28 cellular contexts compared by ENCODE assay signal in the genomic region with DNA sequence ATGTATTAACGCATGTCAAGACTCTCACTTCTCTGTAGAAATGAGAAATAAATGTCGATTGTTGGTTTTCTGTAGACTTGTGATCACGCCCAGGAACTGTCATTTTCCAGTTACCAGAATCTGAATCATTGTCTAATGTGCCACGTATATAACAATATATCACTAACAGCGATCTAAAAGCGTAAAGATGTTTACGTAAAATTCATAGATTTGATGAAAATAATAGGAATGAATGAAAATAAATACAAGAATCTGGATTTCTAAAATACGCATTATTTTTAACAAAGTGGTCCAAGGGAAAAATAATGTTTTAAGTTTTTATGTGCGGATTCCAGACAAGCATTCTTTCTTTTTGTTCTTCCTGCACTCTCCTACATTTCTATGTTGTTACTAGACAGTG. TPM values are rescaled to one million over a fixed set of nuclear protein-coding genes. Genes with fewer than 3 reads are reported as not detected.
DNase-seq lines count a peak whose midpoint lies in the region; ATAC-seq and TF ChIP-seq lines count a peak whose summit lies in the region.
"Had no signal": no experiment of that assay in that cellular context is flagged by ENCODE, and none has a peak within 500 bp of the region (broad histone marks: within the 10 kb centered on the region; RNA-seq: fewer than 3 reads in every experiment).

No MANE protein-coding gene starts in this region.

- peaks cover 49% of the 10 kb centered on the region for H3K27me3 ChIP-seq in muscle layer of duodenum (ENCODE audit: low read depth, low read length)
- H3K27me3 ChIP-seq: testis had no signal

- H3K36me3 ChIP-seq in muscle layer of duodenum (ENCODE audit: control insufficient read depth in 1 of 2, insufficient read depth in 2 of 2, low read length in 2 of 2), result no peaks in the 10 kb centered on the region
- H3K36me3 ChIP-seq: Peyer's patch had no signal

- H3K4me3 ChIP-seq in muscle layer of duodenum (ENCODE audit: low read depth in 1 of 2, low read length in 2 of 2), result peak overlapping the region in 1 of 2 donors; percentile 23

- H3K4me1 Mint-ChIP-seq in natural killer cell (peaks cover 6 to 14% of the 10 kb centered on the region in 2 donors), brain (peaks cover 9% of the 10 kb centered on the region)
- peaks cover 7 to 9% of the 10 kb centered on the region in 2 donors for H3K4me1 Mint-ChIP-seq in natural killer cell treated with Interleukin-12 subunit alpha and Interleukin-12 subunit beta and Interleukin-15 and Interleukin-18, amount 100 ng/mL, for 72 hours (ENCODE audit: low read depth in 2 of 2)
- H3K4me1 Mint-ChIP-seq in activated CD8-positive, alpha-beta T cell treated with anti-CD3 and anti-CD28 coated beads, Interleukin-2, amount 10 ng/mL, durations not matched to agents 7 days and 5 days (ENCODE audit: low read depth), result peaks cover 24% of the 10 kb centered on the region
- H3K4me1 Mint-ChIP-seq: activated T-helper 17 cell treated with anti-CD3 and anti-CD28 coated beads, Interleukin-2, amount 50 U/mL, for 72 hours had no signal

- H3K4me3 Mint-ChIP-seq in natural killer cell, result peak overlapping the region; percentile 41
- no peak overlapping the region for H3K4me3 Mint-ChIP-seq in natural killer cell treated with Interleukin-12 subunit alpha and Interleukin-12 subunit beta and Interleukin-15 and Interleukin-18, amount 100 ng/mL, for 72 hours
- peak overlapping the region in 3 of 5 experiments; percentile 14 to 81 (median 26) for H3K4me3 Mint-ChIP-seq in brain
- H3K4me3 Mint-ChIP-seq in activated CD8-positive, alpha-beta T cell treated with anti-CD3 and anti-CD28 coated beads, Interleukin-2, amount 10 ng/mL, durations not matched to agents 7 days and 5 days, result no peak overlapping the region
- H3K4me3 Mint-ChIP-seq: activated CD4-positive, alpha-beta memory T cell treated with anti-CD3 and anti-CD28 coated beads for 36 hours; activated T-helper 17 cell treated with anti-CD3 and anti-CD28 coated beads, Interleukin-2, amount 50 U/mL, for 72 hours; memory B cell; T-helper 2 cell treated with Interferon-gamma antibody and Interleukin-4, amounts not matched to agents 5 μg/mL and 100 μg/mL, for 36 hours had no signal

- H3K4me1 ChIP-seq in muscle layer of duodenum (ENCODE audit: control insufficient read depth in 1 of 2, insufficient read depth in 2 of 2, low read length in 2 of 2), result peaks cover 0 to 19% of the 10 kb centered on the region in 2 donors

- H3K27me3 Mint-ChIP-seq in natural killer cell (ENCODE audit: low read depth in 2 of 2), result peaks cover 54 to 73% of the 10 kb centered on the region in 2 donors
- H3K27me3 Mint-ChIP-seq in natural killer cell treated with Interleukin-12 subunit alpha and Interleukin-12 subunit beta and Interleukin-15 and Interleukin-18, amount 100 ng/mL, for 72 hours, result peaks cover 33 to 54% of the 10 kb centered on the region in 2 donors
- peaks cover 97% of the 10 kb centered on the region for H3K27me3 Mint-ChIP-seq in brain
- H3K27me3 Mint-ChIP-seq in activated CD8-positive, alpha-beta T cell treated with anti-CD3 and anti-CD28 coated beads, Interleukin-2, amount 10 ng/mL, durations not matched to agents 7 days and 5 days (ENCODE audit: low read depth), result peaks cover 60% of the 10 kb centered on the region

- H3K9me3 Mint-ChIP-seq in natural killer cell (no peaks in the 10 kb centered on the region), brain (peaks cover 0 to 16% (median 6%) of the 10 kb centered on the region in 5 experiments)
- H3K9me3 Mint-ChIP-seq in natural killer cell treated with Interleukin-12 subunit alpha and Interleukin-12 subunit beta and Interleukin-15 and Interleukin-18, amount 100 ng/mL, for 72 hours, result no peaks in the 10 kb centered on the region
- no peaks in the 10 kb centered on the region for H3K9me3 Mint-ChIP-seq in activated CD8-positive, alpha-beta T cell treated with anti-CD3 and anti-CD28 coated beads, Interleukin-2, amount 10 ng/mL, durations not matched to agents 7 days and 5 days (ENCODE audit: insufficient read depth)
- H3K9me3 Mint-ChIP-seq: activated T-helper 17 cell treated with anti-CD3 and anti-CD28 coated beads, Interleukin-2, amount 50 U/mL, for 72 hours; memory B cell; stimulated activated naive B cell treated with anti-CD40 and anti-IgM and Interleukin-4, amounts not matched to agents 10 μg/mL and 1 μg/mL and 100 μg/mL, for 72 hours; T-helper 2 cell treated with Interferon-gamma antibody and Interleukin-4, amounts not matched to agents 5 μg/mL and 100 μg/mL, for 36 hours had no signal

- ATAC-seq in natural killer cell (no peak), GM18858 (IDR thresholded peaks at IDR 0.05; ENCODE audit: unreplicated experiment) (no peak)
- ATAC-seq in natural killer cell treated with Interleukin-12 subunit alpha and Interleukin-12 subunit beta and Interleukin-15 and Interleukin-18, amount 100 ng/mL, for 72 hours, result no peak
- no peak for ATAC-seq in activated CD8-positive, alpha-beta T cell treated with anti-CD3 and anti-CD28 coated beads, Interleukin-2, amount 10 ng/mL, durations not matched to agents 7 days and 5 days
- ATAC-seq: HCT116 had no signal

- intact Hi-C loops in natural killer cell (cut with micrococcal nuclease), result loop anchor here (10.0 kb wide), 1 partner anchor 580 kb away; no protein-coding TSS in a partner anchor

- POLR2A ChIA-PET in activated CD8-positive, alpha-beta T cell treated with anti-CD3 and anti-CD28 coated beads, Interleukin-2, amount 10 ng/mL, durations not matched to agents 7 days and 5 days (lab: Charles Lee), result no interaction called here

- no peaks in the 10 kb centered on the region for H3K9me3 ChIP-seq in muscle layer of duodenum (ENCODE audit: control insufficient read depth in 1 of 2, low read length in 2 of 2)
- H3K9me3 ChIP-seq: Peyer's patch, testis had no signal

- peak overlapping the region; percentile 77 for H3K27ac ChIP-seq in muscle layer of duodenum (ENCODE audit: low read length)

- H3K36me3 Mint-ChIP-seq in natural killer cell (no peaks in the 10 kb centered on the region), brain (no peaks in the 10 kb centered on the region)
- no peaks in the 10 kb centered on the region for H3K36me3 Mint-ChIP-seq in natural killer cell treated with Interleukin-12 subunit alpha and Interleukin-12 subunit beta and Interleukin-15 and Interleukin-18, amount 100 ng/mL, for 72 hours
- no peaks in the 10 kb centered on the region for H3K36me3 Mint-ChIP-seq in activated CD8-positive, alpha-beta T cell treated with anti-CD3 and anti-CD28 coated beads, Interleukin-2, amount 10 ng/mL, durations not matched to agents 7 days and 5 days (ENCODE audit: low read depth)
- H3K36me3 Mint-ChIP-seq: activated CD4-positive, alpha-beta memory T cell treated with anti-CD3 and anti-CD28 coated beads for 36 hours; activated naive CD4-positive, alpha-beta T cell treated with anti-CD3 and anti-CD28 coated beads, Interleukin-2, amount 50 U/mL, for 24 hours; memory B cell; stimulated activated naive B cell treated with anti-CD40 and anti-IgM and Interleukin-4, amounts not matched to agents 10 μg/mL and 1 μg/mL and 100 μg/mL, for 72 hours had no signal

- H3K27ac Mint-ChIP-seq in natural killer cell (no peak overlapping the region), brain (no peak overlapping the region)
- H3K27ac Mint-ChIP-seq in natural killer cell treated with Interleukin-12 subunit alpha and Interleukin-12 subunit beta and Interleukin-15 and Interleukin-18, amount 100 ng/mL, for 72 hours, result no peak overlapping the region
- no peak overlapping the region for H3K27ac Mint-ChIP-seq in activated CD8-positive, alpha-beta T cell treated with anti-CD3 and anti-CD28 coated beads, Interleukin-2, amount 10 ng/mL, durations not matched to agents 7 days and 5 days
- H3K27ac Mint-ChIP-seq: activated CD4-positive, alpha-beta memory T cell treated with anti-CD3 and anti-CD28 coated beads for 36 hours; activated naive CD4-positive, alpha-beta T cell treated with anti-CD3 and anti-CD28 coated beads, Interleukin-2, amount 50 U/mL, for 24 hours; activated T-helper 17 cell treated with anti-CD3 and anti-CD28 coated beads, Interleukin-2, amount 50 U/mL, for 72 hours; memory B cell; stimulated activated naive B cell treated with anti-CD40 and anti-IgM and Interleukin-4, amounts not matched to agents 10 μg/mL and 1 μg/mL and 100 μg/mL, for 72 hours; T-helper 2 cell treated with Interferon-gamma antibody and Interleukin-4, amounts not matched to agents 5 μg/mL and 100 μg/mL, for 36 hours had no signal

- DNase-seq in natural killer cell (no peak), activated gamma-delta T cell treated with Interleukin-2 at 50 U/mL for 16 hours (no peak), AG20443 (ENCODE audit: low spot score) (no peak)
- DNase-seq in natural killer cell treated with Interleukin-12 subunit alpha and Interleukin-12 subunit beta and Interleukin-15 and Interleukin-18, amount 100 ng/mL, for 72 hours (ENCODE audit: low spot score), result no peak
- DNase-seq in activated CD8-positive, alpha-beta T cell treated with anti-CD3 and anti-CD28 coated beads, Interleukin-2, amount 10 ng/mL, durations not matched to agents 7 days and 5 days, result no peak
- DNase-seq: activated CD4-positive, alpha-beta memory T cell treated with anti-CD3 and anti-CD28 coated beads for 36 hours; activated CD4-positive, alpha-beta T cell treated with anti-CD3 and anti-CD28 coated beads for 1 hour; effector memory CD4-positive, alpha-beta T cell; Karpas-422; NCI-H1417 treated with DMSO at 0.1 percent for 48 hours; NCI-H2029 treated with DMSO at 0.1 percent for 48 hours; stimulated activated naive B cell treated with anti-CD40 and anti-IgM and Interleukin-4, amounts not matched to agents 10 μg/mL and 1 μg/mL and 100 μg/mL, for 72 hours had no signal

- TF ChIP-seq CTCF in natural killer cell (IDR thresholded peaks at IDR 0.05) (no peak), brain (conservative IDR thresholded peaks at IDR 0.05) (no peak)

- CTCF ChIA-PET in activated CD8-positive, alpha-beta T cell treated with anti-CD3 and anti-CD28 coated beads, Interleukin-2, amount 10 ng/mL, durations not matched to agents 7 days and 5 days (lab: Charles Lee), result interaction anchor here (1.2 to 4.9 kb wide), 10 partner anchors 10 to 132 kb away, joined by 3 to 53 read pairs (median 13); no protein-coding TSS in a partner anchor

RNA-seq across cellular contexts. Expression of a gene that starts 13.9 kb away (rescaled TPM):
- total RNA-seq in natural killer cell, result not detected
- not detected for total RNA-seq in natural killer cell treated with Interleukin-12 subunit alpha and Interleukin-12 subunit beta and Interleukin-15 and Interleukin-18, amount 100 ng/mL, for 72 hours
- polyA plus RNA-seq in brain (ENCODE audit: insufficient read depth, low read depth, low replicate concordance), result not detected
- total RNA-seq in activated CD8-positive, alpha-beta T cell treated with anti-CD3 and anti-CD28 coated beads, Interleukin-2, amount 10 ng/mL, durations not matched to agents 7 days and 5 days, result not detected
- total RNA-seq: activated CD4-positive, alpha-beta memory T cell treated with anti-CD3 and anti-CD28 coated beads for 36 hours; activated T-helper 17 cell treated with anti-CD3 and anti-CD28 coated beads, Interleukin-2, amount 50 U/mL, for 72 hours; epithelial cell of proximal tubule; left lobe of liver; myocyte; omental fat pad had no signal
- polyA plus RNA-seq: BJ had no signal

RNA-seq across cellular contexts. Expression of a gene that starts 33.3 kb away (rescaled TPM):
- not detected for total RNA-seq in natural killer cell
- total RNA-seq in natural killer cell treated with Interleukin-12 subunit alpha and Interleukin-12 subunit beta and Interleukin-15 and Interleukin-18, amount 100 ng/mL, for 72 hours, result not detected
- not detected for polyA plus RNA-seq in brain (ENCODE audit: insufficient read depth, low read depth, low replicate concordance)
- not detected for total RNA-seq in activated CD8-positive, alpha-beta T cell treated with anti-CD3 and anti-CD28 coated beads, Interleukin-2, amount 10 ng/mL, durations not matched to agents 7 days and 5 days
- total RNA-seq: activated CD4-positive, alpha-beta memory T cell treated with anti-CD3 and anti-CD28 coated beads for 36 hours; activated T-helper 17 cell treated with anti-CD3 and anti-CD28 coated beads, Interleukin-2, amount 50 U/mL, for 72 hours; epithelial cell of proximal tubule; G401; left lobe of liver; myocyte had no signal
- polyA plus RNA-seq: BJ had no signal

RNA-seq across cellular contexts. Expression of a gene that starts 35.4 kb away (rescaled TPM):
- total RNA-seq in natural killer cell, result not detected
- not detected for total RNA-seq in natural killer cell treated with Interleukin-12 subunit alpha and Interleukin-12 subunit beta and Interleukin-15 and Interleukin-18, amount 100 ng/mL, for 72 hours
- polyA plus RNA-seq in brain (ENCODE audit: insufficient read depth, low read depth, low replicate concordance), result not detected
- total RNA-seq in activated CD8-positive, alpha-beta T cell treated with anti-CD3 and anti-CD28 coated beads, Interleukin-2, amount 10 ng/mL, durations not matched to agents 7 days and 5 days, result not detected
- total RNA-seq: activated CD4-positive, alpha-beta memory T cell treated with anti-CD3 and anti-CD28 coated beads for 36 hours; activated T-helper 17 cell treated with anti-CD3 and anti-CD28 coated beads, Interleukin-2, amount 50 U/mL, for 72 hours; epithelial cell of proximal tubule; G401; myocyte; omental fat pad; Peyer's patch had no signal
- polyA plus RNA-seq: BJ had no signal

Comparison
In these comparisons a context has a peak if more than half of its experiments do, and no peak if none do; other contexts are left out.
1. H3K4me3 Mint-ChIP-seq: peak in natural killer cell (single experiment) and brain (3 of 5); none in natural killer cell treated with Interleukin-12 subunit alpha and Interleukin-12 subunit beta and Interleukin-15 and Interleukin-18, amount 100 ng/mL, for 72 hours (single experiment) and activated CD8-positive, alpha-beta T cell treated with anti-CD3 and anti-CD28 coated beads, Interleukin-2, amount 10 ng/mL, durations not matched to agents 7 days and 5 days (single experiment).